Comparison of ENCODE assay signal across 8 cellular contexts in the genomic region with DNA sequence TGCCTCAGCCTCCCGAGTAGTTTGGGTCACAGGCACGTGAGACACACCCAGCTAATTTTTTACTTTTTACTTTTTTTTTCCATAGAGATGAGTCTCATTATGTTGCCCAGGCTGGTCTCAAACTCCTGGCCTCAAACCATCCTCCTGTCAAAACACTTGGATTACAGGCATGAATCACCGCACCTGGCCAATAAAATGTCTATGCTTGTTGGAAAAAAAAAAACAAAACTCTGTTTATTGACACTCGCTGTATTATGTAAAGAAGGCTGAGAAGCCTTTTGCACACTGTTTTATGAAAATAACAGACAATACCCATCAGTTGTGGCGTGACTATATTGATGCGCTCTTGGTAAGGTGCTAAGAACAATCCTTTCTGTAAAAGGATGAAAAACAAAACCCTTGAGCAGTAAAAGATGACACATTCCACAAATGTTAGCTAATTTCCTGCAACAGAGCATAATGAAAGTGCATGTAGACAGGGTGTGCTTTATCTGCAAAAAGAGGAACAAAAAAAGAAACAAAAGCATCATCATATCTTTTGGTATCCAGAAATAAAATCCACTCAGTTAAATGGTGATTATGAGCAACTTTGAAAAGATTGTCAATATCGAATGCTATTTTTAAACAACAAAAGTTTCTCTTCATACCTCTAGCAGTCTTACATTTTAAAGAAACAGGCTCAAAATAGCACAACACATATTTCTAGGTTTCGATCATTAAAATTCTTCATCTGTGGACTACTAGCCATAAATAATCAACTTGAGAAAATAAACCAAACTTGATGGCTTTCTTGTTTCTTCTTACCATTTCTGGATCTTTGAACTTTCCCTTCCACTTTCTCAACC.
DNase-seq lines count a peak whose midpoint lies in the region; ATAC-seq and TF ChIP-seq lines count a peak whose summit lies in the region.

No MANE protein-coding gene starts in this region.

- H3K4me3 ChIP-seq in WI38 (ENCODE audit: low read depth, low read length) (peak overlapping the region; percentile 29), heart right ventricle (no peak overlapping the region)

- H3K27ac ChIP-seq in heart right ventricle, result peak overlapping the region in 1 of 10 donors; percentile 15

- intact Hi-C loops in heart right ventricle (cut with DNase I), result loop anchor here in 8 of 10 donors (5.0 to 10.0 kb wide), 12 partner anchors 203 to 1026 kb away; a partner anchor contains a TSS

- no peaks in the 10 kb centered on the region for H3K36me3 ChIP-seq in heart right ventricle

- 51 to 59% methylated on average over 8 of the region's 8 CpGs for WGBS in heart right ventricle, 2 donors

- DNase-seq in A172 (ENCODE audit: low spot score) (peak; percentile 55), DMS114 treated with DMSO at 0.1 percent for 48 hours (lab: John Stamatoyannopoulos, UW; ENCODE audit: unreplicated experiment) (no peak), UCSD-AML1 (lab: John Stamatoyannopoulos, UW; ENCODE audit: unreplicated experiment) (no peak), heart right ventricle (no peak), NCI-H1092 (lab: John Stamatoyannopoulos, UW) (no peak)

- H3K27me3 ChIP-seq in heart right ventricle, result no peaks in the 10 kb centered on the region

- no peak for TF ChIP-seq CTCF in WI38 (IDR thresholded peaks at IDR 0.05; ENCODE audit: low read depth, low read length)
- TF ChIP-seq CTCF in heart right ventricle (IDR thresholded peaks at IDR 0.05), result no peak

- no peaks in the 10 kb centered on the region for H3K9me3 ChIP-seq in heart right ventricle

- H3K4me1 ChIP-seq in heart right ventricle, result peaks cover 0 to 19% (median 5%) of the 10 kb centered on the region in 9 donors

- ATAC-seq in GM19351 (IDR thresholded peaks at IDR 0.05; ENCODE audit: unreplicated experiment) (peak; percentile 75), HG03139 (IDR thresholded peaks at IDR 0.05; ENCODE audit: unreplicated experiment) (peak; percentile 68), heart right ventricle (no peak)

Comparison
In these comparisons a context has a peak if more than half of its experiments do, and no peak if none do; other contexts are left out.
1. ATAC-seq: peak in GM19351 (single experiment) and HG03139 (single experiment); none in heart right ventricle (0 of 8).